In genomic region chrY:21001102-21001501, GRCh38 we compare ENCODE assay signal across 5 cellular contexts.
"Had no signal": no experiment of that assay in that cellular context is flagged by ENCODE, and none has a peak within 500 bp of the region (broad histone marks: within the 10 kb centered on the region; RNA-seq: fewer than 3 reads in every experiment).

No MANE protein-coding gene starts in this region.

- H3K9me3 Mint-ChIP-seq: H9, IgD-negative memory B cell had no signal

- H3K27ac Mint-ChIP-seq: GM23338, H9, IgD-negative memory B cell had no signal

- DNase-seq: H9, HCEC 1CT had no signal

- ATAC-seq: GM23338, HepG2 had no signal

- H3K4me3 Mint-ChIP-seq: GM23338, H9, IgD-negative memory B cell had no signal

- H3K36me3 Mint-ChIP-seq: IgD-negative memory B cell had no signal

- H3K27me3 Mint-ChIP-seq: IgD-negative memory B cell had no signal

- H3K4me1 Mint-ChIP-seq: GM23338, H9, IgD-negative memory B cell had no signal
